18 cellular contexts compared by ENCODE assay signal in genomic region chr9:136367296-136368145, GRCh38. TPM values are rescaled to one million over a fixed set of nuclear protein-coding genes. Genes with fewer than 3 reads are reported as not detected.
A peak's percentile ranks its signal among the peaks of the same experiment; 100 is the strongest.
DNase-seq lines count a peak whose midpoint lies in the region; ATAC-seq, FAIRE-seq and TF ChIP-seq lines count a peak whose summit lies in the region.
"Had no signal": no experiment of that assay in that cellular context is flagged by ENCODE, and none has a peak within 500 bp of the region (broad histone marks: within the 10 kb centered on the region; RNA-seq: fewer than 3 reads in every experiment).

No MANE protein-coding gene starts in this region.

- FAIRE-seq in K562 (lab: Jason Lieb, UNC) = no peak
- FAIRE-seq: G401.6 had no signal

- TF ChIP-seq CTCF in HL-60 (IDR thresholded peaks at IDR 0.05; ENCODE audit: insufficient read depth, low read length) (no peak), K562 (IDR thresholded peaks at IDR 0.05 in 2 of 3, conservative IDR thresholded peaks at IDR 0.05 in 1 of 3; ENCODE audit: insufficient read depth in 2 of 3, low read depth in 1 of 3, low read length in 3 of 3) (no peak)

- H3K9me3 ChIP-seq in BLaER1 treated with 17β-estradiol and CSF1 and Interleukin-3, amounts not matched to agents 10 nM and 100 nM (replicated peaks in 1 of 11) = no peaks in the 10 kb centered on the region
- H3K9me3 ChIP-seq in K562 (replicated peaks; ENCODE audit: control insufficient read depth, insufficient read depth, low read depth, low read length) = no peaks in the 10 kb centered on the region
- H3K9me3 ChIP-seq: Caco-2, SJCRH30 had no signal

- no peak for TF ChIP-seq POLR2A in K562 (conservative IDR thresholded peaks at IDR 0.05)

- peaks cover 10% of the 10 kb centered on the region for H3K79me2 ChIP-seq in K562 (ENCODE audit: control insufficient read depth, insufficient read depth, low read length)

- no peak overlapping the region for H3K4me3 ChIP-seq in BLaER1 treated with 17β-estradiol and CSF1 and Interleukin-3, amounts not matched to agents 10 nM and 100 nM
- H3K4me3 ChIP-seq in HL-60 (replicated peaks; ENCODE audit: insufficient read depth, low read length) = no peak overlapping the region
- no peak overlapping the region for H3K4me3 ChIP-seq in K562
- H3K4me3 ChIP-seq: SJCRH30 had no signal

- 86% methylated on average over 27 of the region's 45 CpGs for WGBS in K562 (ENCODE audit: insufficient coverage, low coverage, missing lambda C conversion rate)

- H3K36me3 ChIP-seq in BLaER1 treated with 17β-estradiol and CSF1 and Interleukin-3, amounts not matched to agents 10 nM and 100 nM = peaks cover 0 to 72% (median 25%) of the 10 kb centered on the region in 11 experiments; a peak in 16 of 22 replicates
- H3K36me3 ChIP-seq in K562 (ENCODE audit: control insufficient read depth, insufficient read depth, low read length) = peaks cover 63% of the 10 kb centered on the region; the same call in 2 of the 3 replicates

- intact Hi-C loops in K562 (cut with micrococcal nuclease) (no loop called here), posterior vena cava (cut with DNase I) (no loop called here)

- ATAC-seq in K562 = no peak

- H4K20me1 ChIP-seq in BLaER1 treated with 17β-estradiol and CSF1 and Interleukin-3, amounts not matched to agents 10 nM and 100 nM = peaks cover 4 to 91% (median 27%) of the 10 kb centered on the region in 11 experiments; a peak in 21 of 22 replicates
- no peaks in the 10 kb centered on the region for H4K20me1 ChIP-seq in K562 (replicated peaks; ENCODE audit: control insufficient read depth, insufficient read depth, low read length)

- H3K4me2 ChIP-seq in BLaER1 treated with 17β-estradiol and CSF1 and Interleukin-3, amounts not matched to agents 10 nM and 100 nM = peak overlapping the region; percentile 21 to 77 (median 59); a peak in 18 of 22 replicates
- no peak overlapping the region for H3K4me2 ChIP-seq in K562 (ENCODE audit: insufficient read depth, low read length)

- TF ChIP-seq RAD21 in K562 (CRISPR knock-in tag; conservative IDR thresholded peaks at IDR 0.05 in 1 of 2, IDR thresholded peaks at IDR 0.05 in 1 of 2) = no peak

- in situ Hi-C loops in K562 (cut with MboI) = no loop called here

- peak overlapping the region in 5 of 11 experiments; percentile 26 to 65 (median 58); a peak in 8 of 22 replicates for H3K9ac ChIP-seq in BLaER1 treated with 17β-estradiol and CSF1 and Interleukin-3, amounts not matched to agents 10 nM and 100 nM
- peak overlapping the region in 1 of 2 experiments; percentile 68; a peak in 2 of 4 replicates for H3K9ac ChIP-seq in K562 (ENCODE audit: insufficient read depth in 1 of 2, low read depth in 2 of 2, low read length in 2 of 2)

- POLR2A ChIA-PET in K562 (lab: Yijun Ruan, JAX) = interaction anchor here (0.6 to 1.2 kb wide), 5 partner anchors 9 to 200 kb away, joined by 3 to 8 read pairs (median 3); no protein-coding TSS in a partner anchor

- DNase-seq in HL-60 (ENCODE audit: low read depth in 1 of 2, low spot score in 1 of 2) (no peak), K562 (ENCODE audit: extremely low read depth in 1 of 4, low spot score in 3 of 4) (no peak), posterior vena cava (ENCODE audit: low spot score) (no peak), dedifferentiated amniotic fluid mesenchymal stem cell (ENCODE audit: extremely low spot score) (no peak), CD1c-positive myeloid dendritic cell (ENCODE audit: extremely low spot score) (no peak)
- DNase-seq: ACHN; Caco-2; CD4-positive, CD25-positive, alpha-beta regulatory T cell; HFFc6; NCI-H1417 treated with DMSO at 0.1 percent for 48 hours; NCI-H2029; NCI-H2171 treated with DMSO at 0.1 percent for 48 hours; NCI-H446; NCI-H526 treated with DMSO at 0.1 percent for 48 hours; SJCRH30 had no signal

- CTCF ChIA-PET in K562 (lab: Yijun Ruan, JAX; ENCODE audit: low intra/inter-chr PET ratio) = no interaction called here

- H3K4me1 ChIP-seq in BLaER1 treated with 17β-estradiol and CSF1 and Interleukin-3, amounts not matched to agents 10 nM and 100 nM = peaks cover 66 to 90% (median 77%) of the 10 kb centered on the region in 10 experiments
- peaks cover 15 to 89% of the 10 kb centered on the region in 2 experiments for H3K4me1 ChIP-seq in K562 (replicated peaks in 1 of 2; ENCODE audit: control insufficient read depth in 2 of 2, insufficient read depth in 2 of 2, low read length in 2 of 2)

- H3K27ac ChIP-seq in BLaER1 treated with 17β-estradiol and CSF1 and Interleukin-3, amounts not matched to agents 10 nM and 100 nM = peak overlapping the region in 2 of 11 experiments; percentile 43 to 52; a peak in 1 of 22 replicates
- H3K27ac ChIP-seq in HL-60 (replicated peaks) = peak overlapping the region; percentile 66; the same call in 1 of the 2 replicates
- no peak overlapping the region for H3K27ac ChIP-seq in K562 (ENCODE audit: extremely low read depth, low read depth, low read length)
- H3K27ac ChIP-seq: SJCRH30 had no signal

- H2AFZ ChIP-seq in K562 (ENCODE audit: low read depth, low read length) = no peak overlapping the region

- no TSS peak for BruUV-seq in K562 (replicated peaks; lab: Mats Ljungman, UMichigan)

- H3K9me1 ChIP-seq in K562 (ENCODE audit: control insufficient read depth, insufficient read depth, low read length) = no peaks in the 10 kb centered on the region

- TF ChIP-seq EP300 in K562 (IDR thresholded peaks at IDR 0.05; ENCODE audit: low read length) = no peak

- H3K27me3 ChIP-seq in BLaER1 treated with 17β-estradiol and CSF1 and Interleukin-3, amounts not matched to agents 10 nM and 100 nM = no peaks in the 10 kb centered on the region
- H3K27me3 ChIP-seq in HL-60 (ENCODE audit: insufficient read depth, poor library complexity, severe bottlenecking) (no peaks in the 10 kb centered on the region), K562 (ENCODE audit: control insufficient read depth in 2 of 2, insufficient read depth in 2 of 2, low read length in 2 of 2) (no peaks in the 10 kb centered on the region)
- H3K27me3 ChIP-seq: SJCRH30 had no signal

RNA-seq across cellular contexts. Expression of gene DNLZ, which starts 4.0 kb away (rescaled TPM):
- 3.5 and 12.0 TPM in 2 replicates for total RNA-seq in K562 (2011; cell fraction: chromatin; rRNA removed; ENCODE audit: low replicate concordance)
- total RNA-seq in K562 (2011; cell fraction: nucleolus; rRNA removed) = 9.3 and 11.7 TPM in 2 replicates
- total RNA-seq in K562 (2011; cell fraction: nucleoplasm; rRNA removed) = 3.4 and 4.8 TPM in 2 replicates
- total RNA-seq in K562 (2014; rRNA removed) (44.6 and 56.7 TPM in 2 replicates), K562 (2014; rRNA removed; fragmentation: Illumina TruSeq; extraction: Trizol) (2.2 and 3.4 TPM in 2 replicates), K562 (2015; rRNA removed; fragmentation: Illumina TruSeq; extraction: Trizol) (10.0 and 10.8 TPM in 2 replicates), K562 (2021) (25.6 and 25.8 TPM in 2 replicates), posterior vena cava (10 to 100 TPM; 19.9 to 23.6 TPM)
- polyA plus RNA-seq in K562 (2011; rRNA removed) (3.1 and 3.2 TPM in 2 replicates), K562 (2014; fragmentation: Illumina TruSeq; extraction: Trizol) (2.2 and 4.2 TPM in 2 replicates), K562 (2014; fragmentation: Nextera tagmentation; extraction: Ambion mirVana) (under 1 TPM; 0.17 to 0.36 TPM), K562 (2014; rRNA removed) (22.1 and 29.8 TPM in 2 replicates)
- polyA plus RNA-seq in K562 (2011; cell fraction: cytosol; rRNA removed) = 7.6 and 27.3 TPM in 2 replicates
- polyA plus RNA-seq in K562 (2011; cell fraction: nucleus; rRNA removed) = 4.2 and 7.4 TPM in 2 replicates
- 8.5 and 15.9 TPM in 2 replicates for polyA plus RNA-seq in K562 (2012)
- 0.28 TPM in 1 of 2 replicates, not detected in the other for polyA minus RNA-seq in K562 (2011; rRNA and poly(A)+ RNA removed)
- polyA minus RNA-seq in K562 (2011; cell fraction: cytosol; rRNA and poly(A)+ RNA removed) = 2.6 and 3.4 TPM in 2 replicates
- 2.9 and 3.6 TPM in 2 replicates for polyA minus RNA-seq in K562 (2011; cell fraction: nucleus; rRNA and poly(A)+ RNA removed)

RNA-seq across cellular contexts. Expression of gene CARD9, which starts 5.9 kb away (rescaled TPM):
- 37.4 and 149 TPM in 2 replicates for total RNA-seq in K562 (2011; cell fraction: chromatin; rRNA removed; ENCODE audit: low replicate concordance)
- total RNA-seq in K562 (2011; cell fraction: nucleolus; rRNA removed) = 92.6 and 92.9 TPM in 2 replicates
- total RNA-seq in K562 (2011; cell fraction: nucleoplasm; rRNA removed) = 39.7 and 46.5 TPM in 2 replicates
- total RNA-seq in K562 (2014; rRNA removed) (37.6 and 40.1 TPM in 2 replicates), K562 (2014; rRNA removed; fragmentation: Illumina TruSeq; extraction: Trizol) (3.5 and 3.6 TPM in 2 replicates), K562 (2015; rRNA removed; fragmentation: Illumina TruSeq; extraction: Trizol) (14.6 and 15.8 TPM in 2 replicates), K562 (2021) (35.6 and 42.7 TPM in 2 replicates), posterior vena cava (1 to 10 TPM; 3.1 to 3.9 TPM)
- polyA plus RNA-seq in K562 (2011; rRNA removed) (9.7 and 27.8 TPM in 2 replicates), K562 (2014; fragmentation: Illumina TruSeq; extraction: Trizol) (4.7 and 13.2 TPM in 2 replicates), K562 (2014; fragmentation: Nextera tagmentation; extraction: Ambion mirVana) (1 to 10 TPM; 1.7 to 2.0 TPM), K562 (2014; rRNA removed) (40.4 and 53.0 TPM in 2 replicates)
- 10.5 and 13.4 TPM in 2 replicates for polyA plus RNA-seq in K562 (2011; cell fraction: cytosol; rRNA removed)
- polyA plus RNA-seq in K562 (2011; cell fraction: nucleus; rRNA removed) = 231 and 234 TPM in 2 replicates
- polyA plus RNA-seq in K562 (2012) = 21.9 and 61.0 TPM in 2 replicates
- 4.8 and 5.0 TPM in 2 replicates for polyA minus RNA-seq in K562 (2011; rRNA and poly(A)+ RNA removed)
- 7.2 and 12.8 TPM in 2 replicates for polyA minus RNA-seq in K562 (2011; cell fraction: cytosol; rRNA and poly(A)+ RNA removed)
- 25.8 and 55.4 TPM in 2 replicates for polyA minus RNA-seq in K562 (2011; cell fraction: nucleus; rRNA and poly(A)+ RNA removed)
- total RNA-seq: RPMI7951 had no signal

RNA-seq across cellular contexts. Expression of gene SNAPC4, which starts 32.4 kb away (rescaled TPM):
- 42.9 and 79.4 TPM in 2 replicates for total RNA-seq in K562 (2011; cell fraction: chromatin; rRNA removed; ENCODE audit: low replicate concordance)
- total RNA-seq in K562 (2011; cell fraction: nucleolus; rRNA removed) = 32.0 TPM in 2 replicates
- total RNA-seq in K562 (2011; cell fraction: nucleoplasm; rRNA removed) = 23.1 and 26.3 TPM in 2 replicates
- total RNA-seq in K562 (2014; rRNA removed) = 14.4 and 15.8 TPM in 2 replicates
- 7.1 and 8.8 TPM in 2 replicates for total RNA-seq in K562 (2014; rRNA removed; fragmentation: Illumina TruSeq; extraction: Trizol)
- total RNA-seq in K562 (2015; rRNA removed; fragmentation: Illumina TruSeq; extraction: Trizol) = 9.3 and 11.1 TPM in 2 replicates
- 17.1 and 18.7 TPM in 2 replicates for total RNA-seq in K562 (2021)
- 4.4 and 4.5 TPM in 2 replicates for polyA plus RNA-seq in K562 (2011; rRNA removed)
- 3.2 and 7.4 TPM in 2 replicates for polyA plus RNA-seq in K562 (2011; cell fraction: cytosol; rRNA removed)
- polyA plus RNA-seq in K562 (2011; cell fraction: nucleus; rRNA removed) = 16.1 and 32.6 TPM in 2 replicates
- 9.7 and 10.5 TPM in 2 replicates for polyA plus RNA-seq in K562 (2012)
- polyA plus RNA-seq in K562 (2014; fragmentation: Illumina TruSeq; extraction: Trizol) = 8.8 and 9.0 TPM in 2 replicates
- under 1 TPM; 0.21 to 0.46 TPM for polyA plus RNA-seq in K562 (2014; fragmentation: Nextera tagmentation; extraction: Ambion mirVana)
- 18.7 and 21.8 TPM in 2 replicates for polyA plus RNA-seq in K562 (2014; rRNA removed)
- 6.7 and 10.2 TPM in 2 replicates for polyA minus RNA-seq in K562 (2011; rRNA and poly(A)+ RNA removed)
- polyA minus RNA-seq in K562 (2011; cell fraction: cytosol; rRNA and poly(A)+ RNA removed) = 6.1 and 7.4 TPM in 2 replicates
- polyA minus RNA-seq in K562 (2011; cell fraction: nucleus; rRNA and poly(A)+ RNA removed) = 8.3 and 11.7 TPM in 2 replicates
- total RNA-seq in posterior vena cava = 1 to 10 TPM; 4.7 to 4.9 TPM

RNA-seq across cellular contexts. Expression of gene GPSM1, which starts 40.2 kb away (rescaled TPM):
- 13.9 and 58.1 TPM in 2 replicates for total RNA-seq in K562 (2011; cell fraction: chromatin; rRNA removed; ENCODE audit: low replicate concordance)
- 30.3 and 36.2 TPM in 2 replicates for total RNA-seq in K562 (2011; cell fraction: nucleolus; rRNA removed)
- total RNA-seq in K562 (2011; cell fraction: nucleoplasm; rRNA removed) = 16.3 and 19.9 TPM in 2 replicates
- total RNA-seq in K562 (2014; rRNA removed) = 12.7 and 16.0 TPM in 2 replicates
- total RNA-seq in K562 (2014; rRNA removed; fragmentation: Illumina TruSeq; extraction: Trizol) = 0.54 and 0.76 TPM in 2 replicates
- total RNA-seq in K562 (2015; rRNA removed; fragmentation: Illumina TruSeq; extraction: Trizol) = 3.1 and 4.1 TPM in 2 replicates
- 12.4 and 14.2 TPM in 2 replicates for total RNA-seq in K562 (2021)
- polyA plus RNA-seq in K562 (2011; rRNA removed) = 5.4 and 6.7 TPM in 2 replicates
- polyA plus RNA-seq in K562 (2011; cell fraction: cytosol; rRNA removed) = 5.4 and 23.3 TPM in 2 replicates
- polyA plus RNA-seq in K562 (2011; cell fraction: nucleus; rRNA removed) = 21.3 and 47.7 TPM in 2 replicates
- polyA plus RNA-seq in K562 (2012) = 5.3 and 13.8 TPM in 2 replicates
- 1.9 and 5.2 TPM in 2 replicates for polyA plus RNA-seq in K562 (2014; fragmentation: Illumina TruSeq; extraction: Trizol)
- polyA plus RNA-seq in K562 (2014; fragmentation: Nextera tagmentation; extraction: Ambion mirVana) = under 1 TPM; 0.04 to 0.10 TPM
- polyA plus RNA-seq in K562 (2014; rRNA removed) = 9.2 and 10.1 TPM in 2 replicates
- 1.4 and 3.0 TPM in 2 replicates for polyA minus RNA-seq in K562 (2011; rRNA and poly(A)+ RNA removed)
- 7.8 and 9.2 TPM in 2 replicates for polyA minus RNA-seq in K562 (2011; cell fraction: cytosol; rRNA and poly(A)+ RNA removed)
- 12.7 and 13.3 TPM in 2 replicates for polyA minus RNA-seq in K562 (2011; cell fraction: nucleus; rRNA and poly(A)+ RNA removed)
- 10 to 100 TPM; 13.8 to 17.0 TPM for total RNA-seq in posterior vena cava

RNA-seq across cellular contexts. Expression of gene ENTR1, which starts 42.9 kb away (rescaled TPM):
- total RNA-seq in K562 (2011; cell fraction: chromatin; rRNA removed; ENCODE audit: low replicate concordance) = 129 and 278 TPM in 2 replicates
- 185 and 197 TPM in 2 replicates for total RNA-seq in K562 (2011; cell fraction: nucleolus; rRNA removed)
- 143 and 151 TPM in 2 replicates for total RNA-seq in K562 (2011; cell fraction: nucleoplasm; rRNA removed)
- total RNA-seq in K562 (2014; rRNA removed) (79.0 and 88.8 TPM in 2 replicates), K562 (2014; rRNA removed; fragmentation: Illumina TruSeq; extraction: Trizol) (38.1 and 38.3 TPM in 2 replicates), K562 (2015; rRNA removed; fragmentation: Illumina TruSeq; extraction: Trizol) (61.3 and 65.5 TPM in 2 replicates), K562 (2021) (101 and 104 TPM in 2 replicates), posterior vena cava (10 to 100 TPM; 28.7 to 29.3 TPM)
- polyA plus RNA-seq in K562 (2011; rRNA removed) (77.3 and 92.6 TPM in 2 replicates), K562 (2014; fragmentation: Illumina TruSeq; extraction: Trizol) (72.6 and 75.9 TPM in 2 replicates), K562 (2014; fragmentation: Nextera tagmentation; extraction: Ambion mirVana) (1 to 10 TPM; 6.7 to 9.6 TPM), K562 (2014; rRNA removed) (106 and 108 TPM in 2 replicates)
- 45.3 and 59.9 TPM in 2 replicates for polyA plus RNA-seq in K562 (2011; cell fraction: cytosol; rRNA removed)
- polyA plus RNA-seq in K562 (2011; cell fraction: nucleus; rRNA removed) = 432 and 490 TPM in 2 replicates
- 54.6 and 62.9 TPM in 2 replicates for polyA plus RNA-seq in K562 (2012)
- 19.2 and 21.9 TPM in 2 replicates for polyA minus RNA-seq in K562 (2011; rRNA and poly(A)+ RNA removed)
- polyA minus RNA-seq in K562 (2011; cell fraction: cytosol; rRNA and poly(A)+ RNA removed) = 33.9 and 46.1 TPM in 2 replicates
- polyA minus RNA-seq in K562 (2011; cell fraction: nucleus; rRNA and poly(A)+ RNA removed) = 76.5 and 84.3 TPM in 2 replicates
